Comparison of ENCODE assay signal across 13 cellular contexts in genomic region chr3:73559730-73560129, GRCh38.
"Had no signal": no experiment of that assay in that cellular context is flagged by ENCODE, and none has a peak within 500 bp of the region (broad histone marks: within the 10 kb centered on the region; RNA-seq: fewer than 3 reads in every experiment).

No MANE protein-coding gene starts in this region.

- H3K36me3 ChIP-seq: cardiac muscle cell, tibial artery had no signal

- H3K4me1 Mint-ChIP-seq: activated naive CD8-positive, alpha-beta T cell treated with anti-CD3 and anti-CD28 coated beads, Interleukin-2, amount 50 U/mL, for 24 hours; T-cell had no signal

- H3K27ac Mint-ChIP-seq: activated CD8-positive, alpha-beta T cell treated with anti-CD3 and anti-CD28 coated beads, Interleukin-2, amount 10 ng/mL, durations not matched to agents 7 days and 5 days; activated naive CD8-positive, alpha-beta T cell treated with anti-CD3 and anti-CD28 coated beads, Interleukin-2, amount 50 U/mL, for 24 hours; activated T-helper 1 cell treated with anti-CD3 and anti-CD28 coated beads, Interleukin-12 subunit alpha, Interleukin-12 subunit beta, Interleukin-2, Interleukin-4 antibody, amounts not matched to agents 30 ng/mL and 10 ng/mL and 1 ng/mL, durations not matched to agents 14 hours and 24 hours and 36 hours; T-cell had no signal

- H3K36me3 Mint-ChIP-seq: T-cell had no signal

- DNase-seq: activated CD4-positive, alpha-beta T cell treated with anti-CD3 and anti-CD28 coated beads for 48 hours; activated CD8-positive, alpha-beta memory T cell treated with anti-CD3 and anti-CD28 coated beads, Interleukin-2, amount 50 U/mL, for 48 hours; activated CD8-positive, alpha-beta T cell treated with anti-CD3 and anti-CD28 coated beads, Interleukin-2, amount 10 ng/mL, durations not matched to agents 7 days and 5 days; activated naive CD4-positive, alpha-beta T cell treated with Interleukin-2 at 50 U/mL for 16 hours; activated naive CD8-positive, alpha-beta T cell treated with anti-CD3 and anti-CD28 coated beads, Interleukin-2, amount 50 U/mL, for 24 hours; glutamatergic neuron; left cardiac atrium; stimulated activated CD4-positive, alpha-beta T cell treated with anti-CD3 and anti-CD28 coated beads, Interleukin-4, amount 100 ng/mL, for 4 hours; T-cell; T1000; tibial artery had no signal

- H3K27me3 ChIP-seq: cardiac muscle cell, tibial artery had no signal

- H3K4me3 Mint-ChIP-seq: activated CD8-positive, alpha-beta T cell treated with anti-CD3 and anti-CD28 coated beads, Interleukin-2, amount 10 ng/mL, durations not matched to agents 7 days and 5 days; activated naive CD8-positive, alpha-beta T cell treated with anti-CD3 and anti-CD28 coated beads, Interleukin-2, amount 50 U/mL, for 24 hours; activated T-helper 1 cell treated with anti-CD3 and anti-CD28 coated beads, Interleukin-12 subunit alpha, Interleukin-12 subunit beta, Interleukin-2, Interleukin-4 antibody, amounts not matched to agents 30 ng/mL and 10 ng/mL and 1 ng/mL, durations not matched to agents 14 hours and 24 hours and 36 hours; T-cell had no signal

- H3K27me3 Mint-ChIP-seq: activated naive CD8-positive, alpha-beta T cell treated with anti-CD3 and anti-CD28 coated beads, Interleukin-2, amount 50 U/mL, for 24 hours had no signal

- H3K9me3 ChIP-seq: tibial artery had no signal

- H3K27ac ChIP-seq: cardiac muscle cell had no signal

- H3K9me3 Mint-ChIP-seq: activated naive CD8-positive, alpha-beta T cell treated with anti-CD3 and anti-CD28 coated beads, Interleukin-2, amount 50 U/mL, for 24 hours; activated T-helper 1 cell treated with anti-CD3 and anti-CD28 coated beads, Interleukin-12 subunit alpha, Interleukin-12 subunit beta, Interleukin-2, Interleukin-4 antibody, amounts not matched to agents 30 ng/mL and 10 ng/mL and 1 ng/mL, durations not matched to agents 14 hours and 24 hours and 36 hours; T-cell had no signal

- H3K4me3 ChIP-seq: cardiac muscle cell, tibial artery had no signal
